1 cellular context compared by ENCODE assay signal in the genomic region with DNA sequence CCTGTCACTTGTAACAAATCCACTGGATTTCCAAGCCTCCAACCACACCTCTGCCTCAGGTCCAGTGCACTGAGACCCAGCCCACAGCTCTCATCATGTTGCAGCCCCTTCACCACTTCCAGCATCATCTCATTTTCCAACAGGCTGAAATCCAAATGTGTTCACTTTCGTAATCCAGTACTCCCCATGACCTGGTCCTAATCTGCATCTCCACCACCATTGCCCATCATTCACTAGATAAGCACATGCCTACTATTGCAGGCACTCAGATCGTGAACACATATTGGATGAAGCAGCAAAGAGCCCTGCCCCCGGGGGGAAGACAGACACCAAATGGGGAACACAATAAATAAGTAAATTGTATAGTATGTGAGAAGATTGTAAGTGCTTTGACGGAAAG.
TF ChIP-seq lines count a peak whose summit lies in the region.

No MANE protein-coding gene starts in this region.

TF ChIP-seq in H1, 55 proteins besides CTCF, POLR2A, EP300 and RAD21 (continued from another document):
- TF ChIP-seq, protein P1, sequence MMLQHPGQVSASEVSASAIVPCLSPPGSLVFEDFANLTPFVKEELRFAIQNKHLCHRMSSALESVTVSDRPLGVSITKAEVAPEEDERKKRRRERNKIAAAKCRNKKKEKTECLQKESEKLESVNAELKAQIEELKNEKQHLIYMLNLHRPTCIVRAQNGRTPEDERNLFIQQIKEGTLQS (IDR thresholded peaks at IDR 0.05; ENCODE audit: insufficient read depth, low read depth, low read length): no peak
- TF ChIP-seq RNF2 (IDR thresholded peaks at IDR 0.05; ENCODE audit: borderline replicate concordance, low read depth, low read length, missing control alignments, poor library complexity, severe bottlenecking): no peak
- TF ChIP-seq BCL11A (IDR thresholded peaks at IDR 0.05; ENCODE audit: low read depth in 2 of 2, low read length in 2 of 2): no peak
- no peak for TF ChIP-seq ASH2L (IDR thresholded peaks at IDR 0.05; ENCODE audit: low read length)
- no peak for TF ChIP-seq BRCA1 (IDR thresholded peaks at IDR 0.05; ENCODE audit: low read depth, low read length)
- no peak for TF ChIP-seq HDAC2 (IDR thresholded peaks at IDR 0.05; ENCODE audit: borderline replicate concordance in 1 of 2, low read depth in 2 of 2, low read length in 2 of 2)
- TF ChIP-seq CEBPB (IDR thresholded peaks at IDR 0.05; ENCODE audit: low read depth, low read length): no peak
- TF ChIP-seq, protein P2, sequence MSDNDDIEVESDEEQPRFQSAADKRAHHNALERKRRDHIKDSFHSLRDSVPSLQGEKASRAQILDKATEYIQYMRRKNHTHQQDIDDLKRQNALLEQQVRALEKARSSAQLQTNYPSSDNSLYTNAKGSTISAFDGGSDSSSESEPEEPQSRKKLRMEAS (IDR thresholded peaks at IDR 0.05): no peak
- TF ChIP-seq FOSL1 (IDR thresholded peaks at IDR 0.05; ENCODE audit: insufficient read depth, low read depth, low read length): no peak
- TF ChIP-seq SIRT6 (IDR thresholded peaks at IDR 0.05; ENCODE audit: low read length): no peak
- no peak for TF ChIP-seq SP1 (IDR thresholded peaks at IDR 0.05; ENCODE audit: low read depth, low read length)
TF ChIP-seq in H1: peak in this region for 0.
